ENCODE assay signal across 26 cellular contexts in genomic region chr2:123040506-123040905, GRCh38.
"Had no signal": no experiment of that assay in that cellular context is flagged by ENCODE, and none has a peak within 500 bp of the region (broad histone marks: within the 10 kb centered on the region; RNA-seq: fewer than 3 reads in every experiment).

No MANE protein-coding gene starts in this region.

- H3K4me1 Mint-ChIP-seq: neural progenitor cell; stimulated activated effector memory CD8-positive, alpha-beta T cell treated with anti-CD3 and anti-CD28 coated beads, Interleukin-12 subunit alpha, Interleukin-12 subunit beta, amount 100 ng/mL, for 72 hours; stimulated activated naive B cell treated with anti-CD40 and anti-IgM and Interleukin-4, amounts not matched to agents 10 μg/mL and 1 μg/mL and 100 μg/mL, for 72 hours had no signal

- H3K27me3 ChIP-seq: neural progenitor cell, ovary, right lobe of liver, sigmoid colon, stomach, thyroid gland, tibial nerve, upper lobe of left lung, vagina had no signal

- H3K36me3 ChIP-seq: ovary, right lobe of liver, sigmoid colon, stomach, thoracic aorta, thyroid gland, tibial nerve, upper lobe of left lung, vagina had no signal

- H3K4me3 Mint-ChIP-seq: natural killer cell treated with Interleukin-12 subunit alpha and Interleukin-12 subunit beta and Interleukin-15 and Interleukin-18, amount 100 ng/mL, for 72 hours; neural progenitor cell; stimulated activated effector memory CD8-positive, alpha-beta T cell treated with anti-CD3 and anti-CD28 coated beads, Interleukin-12 subunit alpha, Interleukin-12 subunit beta, amount 100 ng/mL, for 72 hours; stimulated activated naive B cell treated with anti-CD40 and anti-IgM and Interleukin-4, amounts not matched to agents 10 μg/mL and 1 μg/mL and 100 μg/mL, for 72 hours; stimulated activated naive CD8-positive, alpha-beta T cell treated with anti-CD3 and anti-CD28 coated beads, Interleukin-15, Interleukin-2, amounts not matched to agents 100 ng/mL and 50 ng/mL, for 24 hours had no signal

- FAIRE-seq: small intestine, urothelium cell line had no signal

- H3K27me3 Mint-ChIP-seq: natural killer cell treated with Interleukin-12 subunit alpha and Interleukin-12 subunit beta and Interleukin-15 and Interleukin-18, amount 100 ng/mL, for 72 hours; progenitor cell of endocrine pancreas; stimulated activated naive B cell treated with anti-CD40 and anti-IgM and Interleukin-4, amounts not matched to agents 10 μg/mL and 1 μg/mL and 100 μg/mL, for 72 hours; stimulated activated naive CD8-positive, alpha-beta T cell treated with anti-CD3 and anti-CD28 coated beads, Interleukin-15, Interleukin-2, amounts not matched to agents 100 ng/mL and 50 ng/mL, for 24 hours had no signal

- H3K27ac Mint-ChIP-seq: natural killer cell treated with Interleukin-12 subunit alpha and Interleukin-12 subunit beta and Interleukin-15 and Interleukin-18, amount 100 ng/mL, for 72 hours; neural progenitor cell; progenitor cell of endocrine pancreas; stimulated activated effector memory CD8-positive, alpha-beta T cell treated with anti-CD3 and anti-CD28 coated beads, Interleukin-12 subunit alpha, Interleukin-12 subunit beta, amount 100 ng/mL, for 72 hours; stimulated activated naive B cell treated with anti-CD40 and anti-IgM and Interleukin-4, amounts not matched to agents 10 μg/mL and 1 μg/mL and 100 μg/mL, for 72 hours; stimulated activated naive CD8-positive, alpha-beta T cell treated with anti-CD3 and anti-CD28 coated beads, Interleukin-15, Interleukin-2, amounts not matched to agents 100 ng/mL and 50 ng/mL, for 24 hours had no signal

- H3K4me3 ChIP-seq: neural progenitor cell, ovary, psoas muscle, right lobe of liver, sigmoid colon, stomach, thoracic aorta, thyroid gland, tibial nerve, upper lobe of left lung, vagina had no signal

- H3K36me3 Mint-ChIP-seq: natural killer cell treated with Interleukin-12 subunit alpha and Interleukin-12 subunit beta and Interleukin-15 and Interleukin-18, amount 100 ng/mL, for 72 hours; neural progenitor cell; stimulated activated effector memory CD8-positive, alpha-beta T cell treated with anti-CD3 and anti-CD28 coated beads, Interleukin-12 subunit alpha, Interleukin-12 subunit beta, amount 100 ng/mL, for 72 hours; stimulated activated naive B cell treated with anti-CD40 and anti-IgM and Interleukin-4, amounts not matched to agents 10 μg/mL and 1 μg/mL and 100 μg/mL, for 72 hours had no signal

- DNase-seq: occipital lobe; ovary; posterior cingulate gyrus; psoas muscle; right cardiac atrium; right lobe of liver; sigmoid colon; small intestine; stimulated activated CD4-positive, alpha-beta T cell treated with anti-CD3 and anti-CD28 coated beads, Interleukin-15, amount 100 ng/mL, for 24 hours; stimulated activated CD4-positive, alpha-beta T cell treated with anti-CD3 and anti-CD28 coated beads, Interleukin-2, amount 100 ng/mL, for 24 hours; stimulated activated CD4-positive, alpha-beta T cell treated with anti-CD3 and anti-CD28 coated beads, Interleukin-2, amount 100 ng/mL, for 48 hours; stimulated activated CD4-positive, alpha-beta T cell treated with anti-CD3 and anti-CD28 coated beads, Interleukin-4, amount 100 ng/mL, for 24 hours; stimulated activated naive B cell treated with anti-CD40 and anti-IgM and Interleukin-4, amounts not matched to agents 10 μg/mL and 1 μg/mL and 100 μg/mL, for 72 hours; stimulated activated naive CD4-positive, alpha-beta T cell treated with Interleukin-2 at 50 U/mL for 16 hours; stomach; thyroid gland; upper lobe of left lung had no signal
